In genomic region chr12:57782243-57782607, GRCh38 we compare ENCODE assay signal across 8 cellular contexts. TPM values are rescaled to one million over a fixed set of nuclear protein-coding genes. Genes with fewer than 3 reads are reported as not detected.
DNase-seq lines count a peak whose midpoint lies in the region; ATAC-seq, FAIRE-seq and TF ChIP-seq lines count a peak whose summit lies in the region.

No MANE protein-coding gene starts in this region.

- H3K27me3 ChIP-seq in neural progenitor cell: no peaks in the 10 kb centered on the region

- peaks cover 20% of the 10 kb centered on the region for H3K79me2 ChIP-seq in neural progenitor cell (ENCODE audit: low read depth)

- no peak for TF ChIP-seq CTCF in neural progenitor cell (IDR thresholded peaks at IDR 0.05)

- H2AFZ ChIP-seq in neural progenitor cell (replicated peaks): no peak overlapping the region

- H3K4me3 ChIP-seq in neural progenitor cell: no peak overlapping the region

- H3K4me1 Mint-ChIP-seq in activated naive CD8-positive, alpha-beta T cell treated with anti-CD3 and anti-CD28 coated beads for 36 hours: peaks cover 27% of the 10 kb centered on the region
- H3K4me1 Mint-ChIP-seq in neural progenitor cell: peaks cover 11% of the 10 kb centered on the region

- peaks cover 19% of the 10 kb centered on the region for H3F3A ChIP-seq in neural progenitor cell (ENCODE audit: low read depth)

- H3K27ac Mint-ChIP-seq in activated naive CD8-positive, alpha-beta T cell treated with anti-CD3 and anti-CD28 coated beads for 36 hours: peak overlapping the region; percentile 98
- no peak overlapping the region for H3K27ac Mint-ChIP-seq in neural progenitor cell

- H3K4me3 Mint-ChIP-seq in activated naive CD8-positive, alpha-beta T cell treated with anti-CD3 and anti-CD28 coated beads for 36 hours: peak overlapping the region; percentile 100
- H3K4me3 Mint-ChIP-seq in neural progenitor cell: peak overlapping the region; percentile 99

- H3K27ac ChIP-seq in neural progenitor cell: no peak overlapping the region

- no peak overlapping the region for H3K4me2 ChIP-seq in neural progenitor cell

- no peaks in the 10 kb centered on the region for H3K4me1 ChIP-seq in neural progenitor cell

- H3K36me3 Mint-ChIP-seq in activated naive CD8-positive, alpha-beta T cell treated with anti-CD3 and anti-CD28 coated beads for 36 hours: peaks cover 16% of the 10 kb centered on the region
- peaks cover 8% of the 10 kb centered on the region for H3K36me3 Mint-ChIP-seq in neural progenitor cell

- no peaks in the 10 kb centered on the region for H4K20me1 ChIP-seq in neural progenitor cell (ENCODE audit: low read depth)

- no peak for DNase-seq in activated naive CD8-positive, alpha-beta T cell treated with anti-CD3 and anti-CD28 coated beads for 36 hours
- DNase-seq in neural progenitor cell (ENCODE audit: low spot score): no peak
- no peak for DNase-seq in HTR-8/SVneo (ENCODE audit: insufficient read length, low spot score)
- DNase-seq in mucosa of gallbladder (ENCODE audit: low spot score): no peak
- DNase-seq in H4 (ENCODE audit: low spot score): no peak

- H3K9me3 ChIP-seq in neural progenitor cell (ENCODE audit: low read depth): no peaks in the 10 kb centered on the region

- no peaks in the 10 kb centered on the region for H3K27me3 Mint-ChIP-seq in activated naive CD8-positive, alpha-beta T cell treated with anti-CD3 and anti-CD28 coated beads for 36 hours
- peaks cover 5% of the 10 kb centered on the region for H3K27me3 Mint-ChIP-seq in neural progenitor cell (ENCODE audit: insufficient read depth, low read depth)

- ATAC-seq in GM18498 (IDR thresholded peaks at IDR 0.05; ENCODE audit: unreplicated experiment) (peak; percentile 5), HG03103 (IDR thresholded peaks at IDR 0.05; ENCODE audit: low read depth, unreplicated experiment) (peak; percentile 7), GM21825 (IDR thresholded peaks at IDR 0.05; ENCODE audit: unreplicated experiment) (no peak)

- no peak overlapping the region for H3K9ac ChIP-seq in neural progenitor cell

- no peaks in the 10 kb centered on the region for H3K9me3 Mint-ChIP-seq in activated naive CD8-positive, alpha-beta T cell treated with anti-CD3 and anti-CD28 coated beads for 36 hours
- H3K9me3 Mint-ChIP-seq in neural progenitor cell: no peaks in the 10 kb centered on the region

- H3K36me3 ChIP-seq in neural progenitor cell: no peaks in the 10 kb centered on the region

- no peak for FAIRE-seq in HTR-8/SVneo (lab: Jason Lieb, UNC)

RNA-seq across cellular contexts. Expression of gene TSFM, which starts 0.4 kb away (rescaled TPM):
- 10 to 100 TPM; 67.7 to 74.7 TPM for total RNA-seq in activated naive CD8-positive, alpha-beta T cell treated with anti-CD3 and anti-CD28 coated beads for 36 hours
- 18.1 and 19.0 TPM in 2 replicates for total RNA-seq in neural progenitor cell (ENCODE audit: low replicate concordance)
- 29.3 TPM for total RNA-seq in mucosa of gallbladder
- total RNA-seq in H4 (2014; rRNA removed; shearing (Covaris generic)): 41.3 and 58.6 TPM in 2 replicates

RNA-seq across cellular contexts. Expression of gene EEF1AKMT3, which starts 9.8 kb away (rescaled TPM):
- 1 to 10 TPM; 3.7 to 3.9 TPM for total RNA-seq in activated naive CD8-positive, alpha-beta T cell treated with anti-CD3 and anti-CD28 coated beads for 36 hours
- total RNA-seq in neural progenitor cell (ENCODE audit: low replicate concordance) (2.1 and 4.8 TPM in 2 replicates), mucosa of gallbladder (7.0 TPM)
- 4.1 and 7.9 TPM in 2 replicates for total RNA-seq in H4 (2014; rRNA removed; shearing (Covaris generic))

RNA-seq across cellular contexts. Expression of gene METTL1, which starts 10.3 kb away (rescaled TPM):
- total RNA-seq in activated naive CD8-positive, alpha-beta T cell treated with anti-CD3 and anti-CD28 coated beads for 36 hours: 10 to 100 TPM; 59.6 to 60.1 TPM
- 4.5 and 5.6 TPM in 2 replicates for total RNA-seq in neural progenitor cell (ENCODE audit: low replicate concordance)
- total RNA-seq in mucosa of gallbladder: 9.2 TPM
- 2.5 and 8.1 TPM in 2 replicates for total RNA-seq in H4 (2014; rRNA removed; shearing (Covaris generic))

RNA-seq across cellular contexts. Expression of gene CYP27B1, which starts 15.3 kb away (rescaled TPM):
- 10 to 100 TPM in 1 of 2 experiments, 1 to 10 TPM in 1; 9.6 to 12.0 TPM for total RNA-seq in activated naive CD8-positive, alpha-beta T cell treated with anti-CD3 and anti-CD28 coated beads for 36 hours
- total RNA-seq in neural progenitor cell (ENCODE audit: low replicate concordance): 0.17 and 0.99 TPM in 2 replicates
- 1.6 TPM for total RNA-seq in mucosa of gallbladder
- total RNA-seq in H4 (2014; rRNA removed; shearing (Covaris generic)): 0.48 TPM in 1 of 2 replicates, not detected in the other

RNA-seq across cellular contexts. Expression of gene MARCHF9, which starts 27.3 kb away (rescaled TPM):
- 10 to 100 TPM; 18.2 to 19.2 TPM for total RNA-seq in activated naive CD8-positive, alpha-beta T cell treated with anti-CD3 and anti-CD28 coated beads for 36 hours
- total RNA-seq in neural progenitor cell (ENCODE audit: low replicate concordance): 8.1 and 11.9 TPM in 2 replicates
- total RNA-seq in mucosa of gallbladder: 24.6 TPM
- 5.5 and 7.3 TPM in 2 replicates for total RNA-seq in H4 (2014; rRNA removed; shearing (Covaris generic))
